In the genomic region with DNA sequence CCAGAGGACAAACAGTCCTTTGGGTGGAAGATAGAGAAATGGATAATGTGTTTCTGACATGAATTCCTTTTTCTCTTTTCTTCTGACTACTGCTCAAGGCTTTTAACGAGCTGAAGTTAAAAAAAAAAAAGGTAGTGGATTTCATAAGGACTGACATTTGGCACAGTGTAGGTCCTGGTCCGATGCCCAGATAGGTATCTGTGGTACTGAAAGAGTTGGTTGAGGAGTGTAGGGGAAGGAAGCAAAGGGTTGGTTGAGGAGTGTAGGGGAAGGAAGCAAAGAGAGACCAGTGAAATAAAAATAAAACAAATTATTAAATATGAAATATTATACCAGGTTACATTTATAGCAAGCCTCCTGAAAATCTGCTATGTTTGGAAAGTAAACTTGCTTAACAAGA, we compare ENCODE assay signal across 16 cellular contexts. TPM values are rescaled to one million over a fixed set of nuclear protein-coding genes. Genes with fewer than 3 reads are reported as not detected.
DNase-seq lines count a peak whose midpoint lies in the region; ATAC-seq and TF ChIP-seq lines count a peak whose summit lies in the region.
"Had no signal": no experiment of that assay in that cellular context is flagged by ENCODE, and none has a peak within 500 bp of the region (broad histone marks: within the 10 kb centered on the region; RNA-seq: fewer than 3 reads in every experiment).

No MANE protein-coding gene starts in this region.

- H3K36me3 ChIP-seq in adipocyte (ENCODE audit: control insufficient read depth, insufficient read depth, low read length, severe bottlenecking) (peaks cover 41% of the 10 kb centered on the region), hepatocyte (replicated peaks; ENCODE audit: insufficient read depth, low read depth) (no peaks in the 10 kb centered on the region), prostate gland (no peaks in the 10 kb centered on the region), WERI-Rb-1 (no peaks in the 10 kb centered on the region)

- H3K9ac ChIP-seq in adipocyte (ENCODE audit: low read length) = no peak overlapping the region

- TF ChIP-seq POLR2A in prostate gland (IDR thresholded peaks at IDR 0.05) = no peak

- WGBS in hepatocyte (ENCODE audit: low lambda C conversion rate, missing lambda C conversion rate) = 75% methylated on average over 2 of the region's 2 CpGs
- 0% methylated on average over 2 of the region's 2 CpGs for WGBS in prostate gland

- intact Hi-C loops in prostate gland (cut with DNase I) = loop anchor here (5.0 kb wide), 1 partner anchor 40 kb away; no protein-coding TSS in a partner anchor

- H3K4me2 ChIP-seq in hepatocyte = peak overlapping the region; percentile 68
- H3K4me2 ChIP-seq: smooth muscle cell had no signal

- peaks cover 59% of the 10 kb centered on the region for H3K79me2 ChIP-seq in hepatocyte

- H3K4me1 ChIP-seq in adipocyte (ENCODE audit: control insufficient read depth, insufficient read depth, low read length) (peaks cover 51% of the 10 kb centered on the region), hepatocyte (ENCODE audit: insufficient read depth) (peaks cover 21% of the 10 kb centered on the region), prostate gland (replicated peaks) (no peaks in the 10 kb centered on the region)

- DNase-seq in adipocyte (ENCODE audit: low read depth) (peak; percentile 27), hepatocyte (ENCODE audit: low spot score) (no peak), prostate gland (ENCODE audit: low spot score) (peak; percentile 81), WERI-Rb-1 (no peak)
- DNase-seq: activated CD4-positive, alpha-beta T cell treated with anti-CD3 and anti-CD28 coated beads, Interleukin-2, amount 50 U/mL, for 4 hours; activated effector memory CD4-positive, alpha-beta T cell treated with anti-CD3 and anti-CD28 coated beads, Interleukin-2, amount 50 U/mL, for 16 hours; MG63; NCI-H2171; OCI-M1; trophoblast cell had no signal

- H3K27me3 ChIP-seq in adipocyte (replicated peaks; ENCODE audit: control insufficient read depth, insufficient read depth, low read length) (no peaks in the 10 kb centered on the region), hepatocyte (no peaks in the 10 kb centered on the region), prostate gland (replicated peaks; ENCODE audit: insufficient read depth) (no peaks in the 10 kb centered on the region), WERI-Rb-1 (ENCODE audit: insufficient read depth, low read depth, severe bottlenecking) (no peaks in the 10 kb centered on the region)
- H3K27me3 ChIP-seq: MG63 had no signal

- H3K27ac ChIP-seq in C4-2B = peak overlapping the region; percentile 67; the same call in 1 of the 2 replicates
- H3K27ac ChIP-seq in hepatocyte = peak overlapping the region; percentile 83
- H3K27ac ChIP-seq in prostate gland = peak overlapping the region; percentile 47 to 64
- no peak overlapping the region for H3K27ac ChIP-seq in WERI-Rb-1
- H3K27ac ChIP-seq: HL-60 had no signal

- no peaks in the 10 kb centered on the region for H4K20me1 ChIP-seq in hepatocyte (ENCODE audit: insufficient read depth, poor library complexity, severe bottlenecking)

- TF ChIP-seq CTCF in C4-2B (conservative IDR thresholded peaks at IDR 0.05) (no peak), hepatocyte (IDR thresholded peaks at IDR 0.05; ENCODE audit: poor library complexity) (no peak), prostate gland (IDR thresholded peaks at IDR 0.05) (no peak), WERI-Rb-1 (IDR thresholded peaks at IDR 0.05; ENCODE audit: low read depth, low read length) (no peak)

- H2AFZ ChIP-seq in hepatocyte = peak overlapping the region; percentile 43

- ATAC-seq in HG03432 (IDR thresholded peaks at IDR 0.05; ENCODE audit: unreplicated experiment) (no peak), GM19455 (IDR thresholded peaks at IDR 0.05; ENCODE audit: unreplicated experiment) (no peak), HG03135 (IDR thresholded peaks at IDR 0.05; ENCODE audit: unreplicated experiment) (no peak)

- H3K9me3 ChIP-seq in adipocyte (ENCODE audit: control insufficient read depth, low read length) (no peaks in the 10 kb centered on the region), hepatocyte (ENCODE audit: low read depth) (no peaks in the 10 kb centered on the region), prostate gland (no peaks in the 10 kb centered on the region), WERI-Rb-1 (ENCODE audit: severe bottlenecking) (no peaks in the 10 kb centered on the region)
- H3K9me3 ChIP-seq: MG63 had no signal

- no peaks in the 10 kb centered on the region for H3K9me2 ChIP-seq in hepatocyte (replicated peaks; ENCODE audit: insufficient read depth)

- H3K4me3 ChIP-seq in adipocyte (ENCODE audit: low read length) (no peak overlapping the region), hepatocyte (no peak overlapping the region), prostate gland (no peak overlapping the region), WERI-Rb-1 (ENCODE audit: low read depth, low read length) (no peak overlapping the region)
- H3K4me3 ChIP-seq: MG63 had no signal

RNA-seq across cellular contexts. Expression of a gene that starts 11.8 kb away (rescaled TPM):
- total RNA-seq in hepatocyte (86.5 and 112 TPM in 2 replicates), prostate gland (100 to 1,000 TPM; 150 to 188 TPM)
- 33.1 and 54.0 TPM in 2 replicates for polyA plus RNA-seq in hepatocyte

Comparison
In these comparisons a context has a peak if more than half of its experiments do, and no peak if none do; other contexts are left out.
1. DNase-seq: peak in adipocyte (single experiment) and prostate gland (single experiment); none in hepatocyte (single experiment) and WERI-Rb-1 (single experiment).